In the genomic region with DNA sequence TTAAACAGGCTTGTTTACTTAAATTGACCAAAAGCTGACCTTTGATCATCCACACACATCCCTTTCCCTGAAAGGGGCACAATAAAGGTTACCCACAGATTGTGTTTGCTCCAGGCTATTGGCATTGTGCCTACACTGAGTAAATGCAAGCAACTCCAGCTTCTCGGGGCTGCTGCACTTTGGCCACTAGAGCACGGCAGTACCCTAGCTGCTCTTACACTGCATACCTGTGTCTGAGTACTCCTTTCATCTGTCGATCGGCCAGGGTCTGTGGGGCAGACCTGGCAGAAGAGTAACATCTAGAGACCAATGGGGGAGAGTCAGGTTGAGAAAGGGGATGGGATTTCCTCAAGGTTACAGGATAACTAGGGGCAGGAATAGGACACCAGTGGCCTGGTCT, we compare ENCODE assay signal across 21 cellular contexts.
"Had no signal": no experiment of that assay in that cellular context is flagged by ENCODE, and none has a peak within 500 bp of the region (broad histone marks: within the 10 kb centered on the region; RNA-seq: fewer than 3 reads in every experiment).

No MANE protein-coding gene starts in this region.

- H3K9me3 ChIP-seq: colonic mucosa, gastrocnemius medialis, pancreas, thyroid gland had no signal

- H3K36me3 ChIP-seq: brain microvascular endothelial cell, colonic mucosa, gastrocnemius medialis, heart left ventricle, pancreas, thyroid gland had no signal

- H3K4me3 ChIP-seq: colonic mucosa, gastrocnemius medialis, heart left ventricle, pancreas, thyroid gland had no signal

- H3K36me3 Mint-ChIP-seq: activated CD4-positive, alpha-beta memory T cell treated with anti-CD3 and anti-CD28 coated beads for 36 hours; activated naive CD8-positive, alpha-beta T cell treated with anti-CD3 and anti-CD28 coated beads for 36 hours; immature natural killer cell had no signal

- H3K27me3 ChIP-seq: brain microvascular endothelial cell, colonic mucosa, gastrocnemius medialis, heart left ventricle, pancreas, thyroid gland had no signal

- H3K4me1 ChIP-seq: colonic mucosa, gastrocnemius medialis, pancreas had no signal

- DNase-seq: activated B cell treated with CpG ODN at 0.5 μM for 24 hours; activated CD4-positive, alpha-beta memory T cell treated with anti-CD3 and anti-CD28 coated beads for 36 hours; activated CD4-positive, alpha-beta T cell treated with anti-CD3 and anti-CD28 coated beads for 4 hours; activated naive CD4-positive, alpha-beta T cell; activated naive CD8-positive, alpha-beta T cell treated with anti-CD3 and anti-CD28 coated beads for 36 hours; activated T-cell treated with anti-CD3 and anti-CD28 coated beads for 4 hours; amygdala; brain microvascular endothelial cell; colonic mucosa; erythroblast; gastrocnemius medialis; heart left ventricle; immature natural killer cell; naive thymus-derived CD8-positive, alpha-beta T cell; stimulated activated CD4-positive, alpha-beta T cell treated with anti-CD3 and anti-CD28 coated beads, Interleukin-12 subunit alpha, Interleukin-12 subunit beta, amount 100 ng/mL, for 4 hours; stimulated activated CD4-positive, alpha-beta T cell treated with anti-CD3 and anti-CD28 coated beads, Interleukin-1b, Interleukin-23, amount 100 ng/mL, for 48 hours; stimulated activated CD8-positive, alpha-beta memory T cell treated with anti-CD3 and anti-CD28 coated beads, Interleukin-4, amount 100 ng/mL, for 48 hours; stimulated activated naive CD4-positive, alpha-beta T cell; thyroid gland had no signal

- ATAC-seq: gastrocnemius medialis; heart left ventricle; naive thymus-derived CD8-positive, alpha-beta T cell; pancreas had no signal

- H3K4me3 Mint-ChIP-seq: activated B cell treated with CpG ODN at 0.5 μM for 24 hours; activated CD4-positive, alpha-beta memory T cell treated with anti-CD3 and anti-CD28 coated beads for 36 hours; activated naive CD8-positive, alpha-beta T cell treated with anti-CD3 and anti-CD28 coated beads for 36 hours; central memory CD8-positive, alpha-beta T cell; immature natural killer cell; naive thymus-derived CD8-positive, alpha-beta T cell had no signal

- H3K4me1 Mint-ChIP-seq: activated B cell treated with CpG ODN at 0.5 μM for 24 hours; activated naive CD8-positive, alpha-beta T cell treated with anti-CD3 and anti-CD28 coated beads for 36 hours; central memory CD8-positive, alpha-beta T cell; immature natural killer cell; naive thymus-derived CD8-positive, alpha-beta T cell had no signal

- H3K27ac Mint-ChIP-seq: activated B cell treated with CpG ODN at 0.5 μM for 24 hours; activated CD4-positive, alpha-beta memory T cell treated with anti-CD3 and anti-CD28 coated beads for 36 hours; activated naive CD8-positive, alpha-beta T cell treated with anti-CD3 and anti-CD28 coated beads for 36 hours; immature natural killer cell had no signal

- FAIRE-seq: pancreas had no signal

- H3K27ac ChIP-seq: brain microvascular endothelial cell, colonic mucosa, gastrocnemius medialis, heart left ventricle, pancreas, thyroid gland had no signal

- H3K27me3 Mint-ChIP-seq: activated B cell treated with CpG ODN at 0.5 μM for 24 hours; activated CD4-positive, alpha-beta memory T cell treated with anti-CD3 and anti-CD28 coated beads for 36 hours; activated naive CD8-positive, alpha-beta T cell treated with anti-CD3 and anti-CD28 coated beads for 36 hours; central memory CD8-positive, alpha-beta T cell had no signal
